In genomic region chr20:3420211-3420707, GRCh38 we compare ENCODE assay signal across 8 cellular contexts. TPM values are rescaled to one million over a fixed set of nuclear protein-coding genes. Genes with fewer than 3 reads are reported as not detected.
DNase-seq lines count a peak whose midpoint lies in the region; ATAC-seq and TF ChIP-seq lines count a peak whose summit lies in the region.

No MANE protein-coding gene starts in this region.

- peak overlapping the region in 6 of 7 donors; percentile 0 to 72 (median 16) for H3K4me3 Mint-ChIP-seq in CD8-positive, alpha-beta memory T cell

- no peaks in the 10 kb centered on the region for H3K27me3 ChIP-seq in CD8-positive, alpha-beta memory T cell (ENCODE audit: insufficient read depth, low read length, poor library complexity, severe bottlenecking)
- no peaks in the 10 kb centered on the region for H3K27me3 ChIP-seq in SK-N-SH (ENCODE audit: insufficient read depth)

- peaks cover 9 to 10% (median 9%) of the 10 kb centered on the region in 3 donors for H3K4me1 Mint-ChIP-seq in CD8-positive, alpha-beta memory T cell

- no peak overlapping the region for H3K9ac ChIP-seq in SK-N-SH

- H3K27me3 Mint-ChIP-seq in CD8-positive, alpha-beta memory T cell, result peaks cover under 1 to 7% of the 10 kb centered on the region in 2 donors

- no peaks in the 10 kb centered on the region for H3K9me2 ChIP-seq in SK-N-SH

- H3K9me3 ChIP-seq in CD8-positive, alpha-beta memory T cell (ENCODE audit: low read length), result no peaks in the 10 kb centered on the region
- no peaks in the 10 kb centered on the region for H3K9me3 ChIP-seq in SK-N-SH

- no peaks in the 10 kb centered on the region for H3K36me3 ChIP-seq in CD8-positive, alpha-beta memory T cell (ENCODE audit: insufficient read depth, low read length)
- no peaks in the 10 kb centered on the region for H3K36me3 ChIP-seq in SK-N-SH (replicated peaks in 1 of 2; ENCODE audit: control insufficient read depth in 1 of 2, insufficient read depth in 2 of 2, low read length in 1 of 2)

- 89% methylated on average over 1 of the region's 3 CpGs for WGBS in SK-N-SH (ENCODE audit: low lambda C conversion rate)

- no peak overlapping the region for H2AFZ ChIP-seq in SK-N-SH (ENCODE audit: low read depth)

- H3K9me3 Mint-ChIP-seq in CD8-positive, alpha-beta memory T cell, result peaks cover 0 to 3% (median 0%) of the 10 kb centered on the region in 5 donors

- H3K4me2 ChIP-seq in SK-N-SH, result no peak overlapping the region

- peak overlapping the region; percentile 47 for H3K27ac ChIP-seq in CD8-positive, alpha-beta memory T cell (ENCODE audit: low read depth, low read length)
- H3K27ac ChIP-seq in RWPE1, result peak overlapping the region; percentile 74
- H3K27ac ChIP-seq in SK-N-SH (ENCODE audit: low read depth in 2 of 2, low read length in 1 of 2), result no peak overlapping the region

- TF ChIP-seq RAD21 in SK-N-SH (IDR thresholded peaks at IDR 0.05; ENCODE audit: low read length), result no peak

- TF ChIP-seq EP300 in SK-N-SH (IDR thresholded peaks at IDR 0.05; ENCODE audit: borderline replicate concordance in 1 of 2, low read depth in 1 of 2, low read length in 1 of 2), result no peak

- DNase-seq in CD8-positive, alpha-beta memory T cell, result peak in 3 of 5 donors; percentile 3 to 58 (median 34)
- DNase-seq in RWPE1 (ENCODE audit: low spot score) (peak; percentile 45), choroid plexus epithelial cell (ENCODE audit: low read depth) (peak; percentile 82), putamen (ENCODE audit: low spot score) (peak; percentile 16), SK-N-SH (no peak), HT-29 (ENCODE audit: low spot score) (no peak)

- ATAC-seq in GM19351 (IDR thresholded peaks at IDR 0.05; ENCODE audit: unreplicated experiment) (peak; percentile 97), HG03342 (IDR thresholded peaks at IDR 0.05; ENCODE audit: unreplicated experiment) (peak; percentile 98)

- H4K20me1 ChIP-seq in SK-N-SH (ENCODE audit: insufficient read depth), result no peaks in the 10 kb centered on the region

- no peaks in the 10 kb centered on the region for H3K79me2 ChIP-seq in SK-N-SH (ENCODE audit: insufficient read depth)

- peaks cover 14% of the 10 kb centered on the region for H3K4me1 ChIP-seq in CD8-positive, alpha-beta memory T cell (ENCODE audit: insufficient read depth, low read length)
- H3K4me1 ChIP-seq in SK-N-SH (ENCODE audit: control insufficient read depth in 1 of 2, insufficient read depth in 2 of 2, low read depth in 1 of 2, low read length in 1 of 2), result no peaks in the 10 kb centered on the region

- POLR2A ChIA-PET in CD8-positive, alpha-beta memory T cell (lab: Charles Lee), result interaction anchor here (0.7 to 1.8 kb wide), 3 partner anchors 12 to 1659 kb away, joined by 3 to 13 read pairs (median 5); partner anchors contain the start of gene DNAAF9
- POLR2A ChIA-PET in RWPE1 (lab: Yijun Ruan, JAX; ENCODE audit: low non-redundant PET), result interaction anchor here (0.6 kb wide), 1 partner anchor 1300 kb away, joined by 3 read pairs; no protein-coding TSS in a partner anchor
- POLR2A ChIA-PET in SK-N-SH (lab: Yijun Ruan, JAX), result no interaction called here

- CTCF ChIA-PET in CD8-positive, alpha-beta memory T cell (lab: Charles Lee), result interaction anchor here (1.5 kb wide), 1 partner anchor 12 kb away, joined by 4 read pairs; no protein-coding TSS in a partner anchor
- CTCF ChIA-PET in RWPE1 (lab: Yijun Ruan, JAX) (interaction anchor here (0.7 to 0.9 kb wide), 2 partner anchors 40 to 291 kb away, joined by 3 read pairs; no protein-coding TSS in a partner anchor), SK-N-SH (lab: Yijun Ruan, JAX) (no interaction called here)

- no peaks in the 10 kb centered on the region for H3F3A ChIP-seq in SK-N-SH (replicated peaks; ENCODE audit: insufficient read depth)

- H3K36me3 Mint-ChIP-seq in CD8-positive, alpha-beta memory T cell, result peaks cover 0 to 4% (median 0%) of the 10 kb centered on the region in 3 donors

- H3K27ac Mint-ChIP-seq in CD8-positive, alpha-beta memory T cell, result peak overlapping the region; percentile 3 to 81 (median 49)

- no peak for TF ChIP-seq CTCF in RWPE1 (conservative IDR thresholded peaks at IDR 0.05; ENCODE audit: low read depth)
- no peak for TF ChIP-seq CTCF in choroid plexus epithelial cell (conservative IDR thresholded peaks at IDR 0.05; ENCODE audit: low read depth, low read length)
- TF ChIP-seq CTCF in SK-N-SH (IDR thresholded peaks at IDR 0.05), result no peak

- peak overlapping the region; percentile 12 for H3K4me3 ChIP-seq in CD8-positive, alpha-beta memory T cell (ENCODE audit: low read length)
- H3K4me3 ChIP-seq in choroid plexus epithelial cell (ENCODE audit: low read depth, low read length) (no peak overlapping the region), SK-N-SH (ENCODE audit: low read depth in 2 of 2, low read length in 1 of 2) (no peak overlapping the region)

TF ChIP-seq in SK-N-SH, 30 proteins besides CTCF, POLR2A, EP300 and RAD21:
- TF ChIP-seq FOSL2 (IDR thresholded peaks at IDR 0.05; ENCODE audit: borderline replicate concordance, low read depth), result no peak
- TF ChIP-seq YY1 (IDR thresholded peaks at IDR 0.05; ENCODE audit: low read depth), result no peak
- no peak for TF ChIP-seq TAF1 (IDR thresholded peaks at IDR 0.05; ENCODE audit: borderline replicate concordance, low read depth, low read length)
- no peak for TF ChIP-seq SMC3 (IDR thresholded peaks at IDR 0.05; ENCODE audit: low read depth, low read length)
- TF ChIP-seq MAX (IDR thresholded peaks at IDR 0.05; ENCODE audit: low read depth), result no peak
- TF ChIP-seq GABPA (IDR thresholded peaks at IDR 0.05; ENCODE audit: low read depth), result no peak
- TF ChIP-seq MXI1 (IDR thresholded peaks at IDR 0.05; ENCODE audit: low read depth, low read length), result no peak
- no peak for TF ChIP-seq CHD2 (IDR thresholded peaks at IDR 0.05; ENCODE audit: low read length, partially characterized antibody)
- no peak for TF ChIP-seq ZBTB33 (IDR thresholded peaks at IDR 0.05; ENCODE audit: borderline replicate concordance, low read depth)
- TF ChIP-seq RXRA (IDR thresholded peaks at IDR 0.05; ENCODE audit: borderline replicate concordance, low read depth), result no peak
- TF ChIP-seq GATA2 (CRISPR knock-in tag; IDR thresholded peaks at IDR 0.05), result no peak
- TF ChIP-seq FOXJ3 (CRISPR knock-in tag; IDR thresholded peaks at IDR 0.05), result no peak
TF ChIP-seq in SK-N-SH: peak in this region for 0.

RNA-seq across cellular contexts. Expression of gene DNAAF9, which starts 12.8 kb away (rescaled TPM):
- 1 to 10 TPM; 2.2 to 2.3 TPM for total RNA-seq in CD8-positive, alpha-beta memory T cell
- 1.4 TPM for polyA plus RNA-seq in CD8-positive, alpha-beta memory T cell
- 5.5 and 7.9 TPM in 2 replicates for polyA plus RNA-seq in SK-N-SH (2012; rRNA removed)
- polyA plus RNA-seq in SK-N-SH (2012; cell fraction: cytosol; rRNA removed), result 4.2 and 5.5 TPM in 2 replicates
- 17.5 and 22.0 TPM in 2 replicates for polyA plus RNA-seq in SK-N-SH (2012; cell fraction: nucleus; rRNA removed)
- not detected in 2 replicates for total RNA-seq in HT-29 (2014; rRNA removed; shearing (Covaris generic))

RNA-seq across cellular contexts. Expression of gene ATRN, which starts 50.6 kb away (rescaled TPM):
- 10 to 100 TPM; 10.8 to 11.2 TPM for total RNA-seq in CD8-positive, alpha-beta memory T cell
- 9.4 TPM for polyA plus RNA-seq in CD8-positive, alpha-beta memory T cell
- polyA plus RNA-seq in SK-N-SH (2012; rRNA removed), result 33.8 and 48.4 TPM in 2 replicates
- polyA plus RNA-seq in SK-N-SH (2012; cell fraction: cytosol; rRNA removed), result 28.4 and 34.4 TPM in 2 replicates
- 17.5 and 32.8 TPM in 2 replicates for polyA plus RNA-seq in SK-N-SH (2012; cell fraction: nucleus; rRNA removed)
- 3.3 and 5.9 TPM in 2 replicates for total RNA-seq in HT-29 (2014; rRNA removed; shearing (Covaris generic))

Comparison
In these comparisons a context has a peak if more than half of its experiments do, and no peak if none do; other contexts are left out.
1. DNase-seq: peak in CD8-positive, alpha-beta memory T cell (3 of 5), RWPE1 (single experiment), choroid plexus epithelial cell (single experiment) and putamen (single experiment); none in SK-N-SH (single experiment) and HT-29 (single experiment).
2. H3K27ac ChIP-seq: peak in CD8-positive, alpha-beta memory T cell (single experiment) and RWPE1 (single experiment); none in SK-N-SH (0 of 2).